21 cellular contexts compared by ENCODE assay signal in genomic region chr7:14639801-14640200, GRCh38.
A peak's percentile ranks its signal among the peaks of the same experiment; 100 is the strongest.
DNase-seq lines count a peak whose midpoint lies in the region; ATAC-seq, FAIRE-seq and TF ChIP-seq lines count a peak whose summit lies in the region.
"Had no signal": no experiment of that assay in that cellular context is flagged by ENCODE, and none has a peak within 500 bp of the region (broad histone marks: within the 10 kb centered on the region; RNA-seq: fewer than 3 reads in every experiment).

No MANE protein-coding gene starts in this region.

- no peaks in the 10 kb centered on the region for H3K27me3 ChIP-seq in astrocyte (ENCODE audit: insufficient read depth, low read length)
- no peaks in the 10 kb centered on the region for H3K27me3 ChIP-seq in pancreas
- H3K27me3 ChIP-seq: sigmoid colon, tibial artery had no signal

- peaks cover 1% of the 10 kb centered on the region for H3K9me3 ChIP-seq in astrocyte (ENCODE audit: insufficient read depth, low read depth, low read length)
- H3K9me3 ChIP-seq in pancreas, result no peaks in the 10 kb centered on the region

- no peak for TF ChIP-seq CTCF in astrocyte (IDR thresholded peaks at IDR 0.05; ENCODE audit: insufficient read depth, low read depth, low read length)
- TF ChIP-seq CTCF in pancreas (IDR thresholded peaks at IDR 0.05), result no peak

- 29 to 49% methylated on average over 1 of the region's 1 CpG for WGBS in pancreas, 2 donors

- ATAC-seq in pancreas, result peak in 3 of 4 donors; percentile 81 to 86 (median 85)
- ATAC-seq: activated CD8-positive, alpha-beta T cell treated with anti-CD3 and anti-CD28 coated beads for 36 hours; GM23338; K562 had no signal

- H3K4me1 Mint-ChIP-seq in astrocyte (ENCODE audit: low read depth, unreplicated experiment), result peaks cover 8% of the 10 kb centered on the region
- H3K4me1 Mint-ChIP-seq: immature natural killer cell had no signal

- no peak overlapping the region for H3K4me3 ChIP-seq in astrocyte (ENCODE audit: insufficient read depth, low read depth, low read length)
- H3K4me3 ChIP-seq in pancreas, result no peak overlapping the region
- H3K4me3 ChIP-seq: GM23338, K562, sigmoid colon, tibial artery had no signal

- H3K27ac ChIP-seq in astrocyte (ENCODE audit: low read depth, low read length) (no peak overlapping the region), pancreas (no peak overlapping the region)
- H3K27ac ChIP-seq: sigmoid colon, tibial artery had no signal

- H3K9me3 Mint-ChIP-seq in astrocyte (ENCODE audit: unreplicated experiment), result peaks cover 3% of the 10 kb centered on the region

- intact Hi-C loops in pancreas (cut with DNase I), result no loop called here

- no peak overlapping the region for H3K4me2 ChIP-seq in astrocyte (ENCODE audit: low read length)
- H3K4me2 ChIP-seq: GM23338, SK-N-SH had no signal

- H3K4me1 ChIP-seq in astrocyte (ENCODE audit: insufficient read depth, low read length) (no peaks in the 10 kb centered on the region), pancreas (peaks cover 7 to 17% (median 15%) of the 10 kb centered on the region in 3 donors)
- H3K4me1 ChIP-seq: sigmoid colon, tibial artery had no signal

- no peak overlapping the region for H3K4me3 Mint-ChIP-seq in astrocyte (ENCODE audit: unreplicated experiment)
- H3K4me3 Mint-ChIP-seq: activated CD8-positive, alpha-beta T cell treated with anti-CD3 and anti-CD28 coated beads for 36 hours; activated naive CD8-positive, alpha-beta T cell; GM23338; immature natural killer cell had no signal

- H3K36me3 Mint-ChIP-seq in astrocyte (ENCODE audit: low read depth, unreplicated experiment), result no peaks in the 10 kb centered on the region
- H3K36me3 Mint-ChIP-seq: activated naive CD8-positive, alpha-beta T cell; immature natural killer cell had no signal

- H4K20me1 ChIP-seq in astrocyte (ENCODE audit: insufficient read depth, low read length), result no peaks in the 10 kb centered on the region

- no peaks in the 10 kb centered on the region for H3K79me2 ChIP-seq in astrocyte (ENCODE audit: insufficient read depth, low read length)

- FAIRE-seq in astrocyte (lab: Jason Lieb, UNC) (no peak), pancreas (lab: Jason Lieb, UNC) (no peak)
- FAIRE-seq: K562 had no signal

- H3K36me3 ChIP-seq in astrocyte (ENCODE audit: insufficient read depth, low read length), result no peaks in the 10 kb centered on the region
- H3K36me3 ChIP-seq in pancreas, result no peaks in the 10 kb centered on the region
- H3K36me3 ChIP-seq: sigmoid colon, tibial artery had no signal

- DNase-seq in NCI-H1105 (lab: John Stamatoyannopoulos, UW) (peak; percentile 4), NCI-H345 (lab: John Stamatoyannopoulos, UW) (peak; percentile 36), astrocyte (ENCODE audit: low read depth) (peak; percentile 6), pancreas (no peak), retina (no peak), NCI-H526 treated with DMSO at 0.1 percent for 48 hours (lab: John Stamatoyannopoulos, UW) (no peak), superior temporal gyrus (ENCODE audit: extremely low spot score) (no peak)
- DNase-seq: activated CD4-positive, CD25-positive, alpha-beta regulatory T cell; activated CD8-positive, alpha-beta T cell treated with anti-CD3 and anti-CD28 coated beads for 36 hours; activated T-cell treated with anti-CD3 and anti-CD28 coated beads, Interleukin-2, amount 50 U/mL, for 48 hours; AML-193; COR-L47; immature natural killer cell; NCI-H524 treated with DMSO at 0.1 percent for 48 hours; sigmoid colon; SK-N-SH; stimulated activated naive CD4-positive, alpha-beta T cell treated with Interleukin-2 at 50 U/mL for 16 hours; tibial artery had no signal

- no peak overlapping the region for H3K9ac ChIP-seq in astrocyte (ENCODE audit: low read length)
- H3K9ac ChIP-seq: SK-N-SH had no signal

- H2AFZ ChIP-seq in astrocyte (ENCODE audit: low read depth, low read length), result no peak overlapping the region
- H2AFZ ChIP-seq: GM23338 had no signal

- H3K27me3 Mint-ChIP-seq in astrocyte (ENCODE audit: low read depth, unreplicated experiment), result no peaks in the 10 kb centered on the region
- H3K27me3 Mint-ChIP-seq: activated CD8-positive, alpha-beta T cell treated with anti-CD3 and anti-CD28 coated beads for 36 hours; activated naive CD8-positive, alpha-beta T cell had no signal

- no peak overlapping the region for H3K27ac Mint-ChIP-seq in astrocyte (ENCODE audit: unreplicated experiment)
- H3K27ac Mint-ChIP-seq: activated CD8-positive, alpha-beta T cell treated with anti-CD3 and anti-CD28 coated beads for 36 hours; activated naive CD8-positive, alpha-beta T cell; GM23338; immature natural killer cell had no signal

Comparison
In these comparisons a context has a peak if more than half of its experiments do, and no peak if none do; other contexts are left out.
1. DNase-seq: peak in NCI-H1105 (single experiment), NCI-H345 (single experiment) and astrocyte (single experiment); none in pancreas (0 of 6), retina (single experiment), NCI-H526 treated with DMSO at 0.1 percent for 48 hours (single experiment) and superior temporal gyrus (single experiment).